In the genomic region with DNA sequence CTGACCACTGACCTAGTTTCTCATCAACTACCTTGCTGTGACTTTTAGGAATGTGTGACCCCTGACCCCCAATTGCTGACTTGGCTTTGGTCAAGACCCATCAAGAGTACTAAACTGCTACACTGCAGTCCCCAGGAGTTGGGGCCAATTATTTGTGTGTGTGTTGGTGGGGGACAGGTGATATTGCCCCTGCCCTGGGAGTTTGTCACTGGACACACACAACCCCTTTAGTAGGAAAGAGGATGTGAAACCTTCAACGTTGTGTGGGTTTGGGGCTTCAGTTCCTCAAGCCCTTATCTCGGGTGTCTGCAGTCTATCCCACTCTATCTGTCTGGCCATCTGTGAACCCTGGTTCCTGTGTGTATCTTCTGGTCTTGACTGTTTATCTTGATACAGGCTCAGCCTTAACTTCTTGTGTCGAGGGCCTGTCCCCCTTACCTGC, we compare ENCODE assay signal across 8 cellular contexts. TPM values are rescaled to one million over a fixed set of nuclear protein-coding genes. Genes with fewer than 3 reads are reported as not detected.
DNase-seq lines count a peak whose midpoint lies in the region; ATAC-seq and TF ChIP-seq lines count a peak whose summit lies in the region.

No MANE protein-coding gene starts in this region.

- peak overlapping the region; percentile 79 for H3K27ac Mint-ChIP-seq in activated naive CD8-positive, alpha-beta T cell treated with anti-CD3 and anti-CD28 coated beads, Interleukin-2, amount 10 ng/mL, durations not matched to agents 7 days and 5 days

- 75 to 86% methylated on average over 1 to 3 of the region's 3 CpGs for WGBS in testis, 2 donors

- intact Hi-C loops in testis (cut with DNase I; ENCODE audit: low total_unique reads) = no loop called here

- H3K4me1 Mint-ChIP-seq in activated naive CD8-positive, alpha-beta T cell treated with anti-CD3 and anti-CD28 coated beads, Interleukin-2, amount 10 ng/mL, durations not matched to agents 7 days and 5 days = peaks cover 38% of the 10 kb centered on the region

- H3K27ac ChIP-seq in testis = no peak overlapping the region

- peaks cover 52% of the 10 kb centered on the region for H3K36me3 Mint-ChIP-seq in activated naive CD8-positive, alpha-beta T cell treated with anti-CD3 and anti-CD28 coated beads, Interleukin-2, amount 10 ng/mL, durations not matched to agents 7 days and 5 days

- no peaks in the 10 kb centered on the region for H3K27me3 Mint-ChIP-seq in activated naive CD8-positive, alpha-beta T cell treated with anti-CD3 and anti-CD28 coated beads, Interleukin-2, amount 10 ng/mL, durations not matched to agents 7 days and 5 days

- peak; percentile 58 for DNase-seq in GM10266 (ENCODE audit: extremely low spot score)
- DNase-seq in activated naive CD8-positive, alpha-beta T cell treated with anti-CD3 and anti-CD28 coated beads, Interleukin-2, amount 10 ng/mL, durations not matched to agents 7 days and 5 days = no peak
- DNase-seq in iPS-NIHi11 (ENCODE audit: low spot score) = no peak
- DNase-seq in foreskin melanocyte = no peak
- DNase-seq in testis = no peak
- no peak for DNase-seq in NCI-H1092 treated with DMSO at 0.1 percent for 48 hours (lab: John Stamatoyannopoulos, UW)

- TF ChIP-seq CTCF in GM10266 (IDR thresholded peaks at IDR 0.05; ENCODE audit: control insufficient read depth, insufficient read depth, low read depth, missing control alignments) = no peak
- no peak for TF ChIP-seq CTCF in testis (IDR thresholded peaks at IDR 0.05)

- H3K4me1 ChIP-seq in testis = no peaks in the 10 kb centered on the region

- H3K27me3 ChIP-seq in testis = no peaks in the 10 kb centered on the region

- peak; percentile 81 for ATAC-seq in GM19467 (IDR thresholded peaks at IDR 0.05; ENCODE audit: unreplicated experiment)
- ATAC-seq in HG03439 (IDR thresholded peaks at IDR 0.05; ENCODE audit: unreplicated experiment) = peak; percentile 64
- ATAC-seq in activated naive CD8-positive, alpha-beta T cell treated with anti-CD3 and anti-CD28 coated beads, Interleukin-2, amount 10 ng/mL, durations not matched to agents 7 days and 5 days (ENCODE audit: low read depth) = no peak

- H3K9me3 Mint-ChIP-seq in activated naive CD8-positive, alpha-beta T cell treated with anti-CD3 and anti-CD28 coated beads, Interleukin-2, amount 10 ng/mL, durations not matched to agents 7 days and 5 days = no peaks in the 10 kb centered on the region

- TF ChIP-seq POLR2A in testis (IDR thresholded peaks at IDR 0.05) = no peak

- peak overlapping the region; percentile 81 for H3K4me3 Mint-ChIP-seq in activated naive CD8-positive, alpha-beta T cell treated with anti-CD3 and anti-CD28 coated beads, Interleukin-2, amount 10 ng/mL, durations not matched to agents 7 days and 5 days

- POLR2A ChIA-PET in activated naive CD8-positive, alpha-beta T cell treated with anti-CD3 and anti-CD28 coated beads, Interleukin-2, amount 10 ng/mL, durations not matched to agents 7 days and 5 days (lab: Charles Lee) = interaction anchor here (2.2 to 7.6 kb wide), 2 partner anchors 12 to 27 kb away, joined by 13 to 74 read pairs; no protein-coding TSS in a partner anchor

- no peak overlapping the region for H3K4me3 ChIP-seq in testis

- no peaks in the 10 kb centered on the region for H3K9me3 ChIP-seq in testis

- H3K36me3 ChIP-seq in testis (ENCODE audit: low read depth, missing control alignments) = no peaks in the 10 kb centered on the region

RNA-seq across cellular contexts. Expression of gene SASH3, which starts 6.5 kb away (rescaled TPM):
- total RNA-seq in activated naive CD8-positive, alpha-beta T cell treated with anti-CD3 and anti-CD28 coated beads, Interleukin-2, amount 10 ng/mL, durations not matched to agents 7 days and 5 days = 100 to 1,000 TPM; 239 to 241 TPM
- 1 to 10 TPM in 1 of 2 donors, under 1 TPM in 1; 0.47 to 2.0 TPM for total RNA-seq in testis
- polyA plus RNA-seq in testis (ENCODE audit: insufficient read depth, low read depth, low replicate concordance) = 4.8 TPM

RNA-seq across cellular contexts. Expression of gene XPNPEP2, which starts 47.5 kb away (rescaled TPM):
- total RNA-seq in activated naive CD8-positive, alpha-beta T cell treated with anti-CD3 and anti-CD28 coated beads, Interleukin-2, amount 10 ng/mL, durations not matched to agents 7 days and 5 days = under 1 TPM; 0.65 to 0.67 TPM
- total RNA-seq in testis = under 1 TPM; 0.08 to 0.25 TPM
- 1.4 TPM for polyA plus RNA-seq in testis (ENCODE audit: insufficient read depth, low read depth, low replicate concordance)

RNA-seq across cellular contexts. Expression of gene ZDHHC9, which starts 57.5 kb away (rescaled TPM):
- 1 to 10 TPM; 5.7 to 6.7 TPM for total RNA-seq in activated naive CD8-positive, alpha-beta T cell treated with anti-CD3 and anti-CD28 coated beads, Interleukin-2, amount 10 ng/mL, durations not matched to agents 7 days and 5 days
- 1 to 10 TPM; 6.9 to 7.3 TPM for total RNA-seq in testis
- 9.4 TPM for polyA plus RNA-seq in testis (ENCODE audit: insufficient read depth, low read depth, low replicate concordance)

Comparison
In these comparisons a context has a peak if more than half of its experiments do, and no peak if none do; other contexts are left out.
1. RNA of gene SASH3, which starts 6.5 kb away (total RNA-seq): 239 to 241 TPM in activated naive CD8-positive, alpha-beta T cell treated with anti-CD3 and anti-CD28 coated beads, Interleukin-2, amount 10 ng/mL, durations not matched to agents 7 days and 5 days; 0.47 to 2.0 TPM in testis; every median in the first group is over 10 times any median in the second.